7 cellular contexts compared by ENCODE assay signal in genomic region chr2:44280869-44281268, GRCh38. TPM values are rescaled to one million over a fixed set of nuclear protein-coding genes. Genes with fewer than 3 reads are reported as not detected.
"Had no signal": no experiment of that assay in that cellular context is flagged by ENCODE, and none has a peak within 500 bp of the region (broad histone marks: within the 10 kb centered on the region; RNA-seq: fewer than 3 reads in every experiment).

No MANE protein-coding gene starts in this region.

- H3K9ac ChIP-seq: KMS-11 had no signal

- H3K27ac ChIP-seq: HL-60, KMS-11 had no signal

- H3K4me2 ChIP-seq: KMS-11 had no signal

- DNase-seq: IMR-90, KBM-7, KG1 had no signal

- FAIRE-seq: HTR-8/SVneo had no signal

RNA-seq across cellular contexts. Expression of gene SLC3A1, which starts 5.6 kb away (rescaled TPM):
- total RNA-seq: HT1080, IMR-90 had no signal
- polyA plus RNA-seq: IMR-90 had no signal
